25 cellular contexts compared by ENCODE assay signal in the genomic region with DNA sequence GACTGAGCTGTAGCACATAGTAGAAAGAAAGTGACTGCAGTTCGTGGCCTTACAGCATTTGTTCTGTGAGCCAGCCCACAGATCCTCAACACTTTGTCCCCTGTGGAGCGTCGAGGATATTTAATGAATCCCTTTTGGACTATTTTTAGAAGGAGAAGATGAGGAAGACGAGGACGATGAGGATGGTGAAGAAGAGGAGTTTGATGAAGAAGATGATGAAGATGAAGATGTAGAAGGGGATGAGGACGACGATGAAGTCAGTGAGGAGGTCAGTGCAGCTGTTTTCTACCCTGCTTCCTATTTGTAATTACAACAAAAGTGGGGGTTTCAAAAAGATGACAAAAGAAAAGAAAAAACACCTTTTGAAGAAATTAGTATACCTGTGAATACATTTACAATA. TPM values are rescaled to one million over a fixed set of nuclear protein-coding genes. Genes with fewer than 3 reads are reported as not detected.
A peak's percentile ranks its signal among the peaks of the same experiment; 100 is the strongest.
DNase-seq lines count a peak whose midpoint lies in the region; ATAC-seq, FAIRE-seq and TF ChIP-seq lines count a peak whose summit lies in the region.
"Had no signal": no experiment of that assay in that cellular context is flagged by ENCODE, and none has a peak within 500 bp of the region (broad histone marks: within the 10 kb centered on the region; RNA-seq: fewer than 3 reads in every experiment).

No MANE protein-coding gene starts in this region.

- H3K9ac ChIP-seq in OCI-LY3 (ENCODE audit: low read length) (peak overlapping the region; percentile 36), endothelial cell of umbilical vein (replicated peaks; ENCODE audit: extremely low read depth, insufficient read depth, low read length) (no peak overlapping the region)

- H3K4me1 ChIP-seq in OCI-LY3 (ENCODE audit: low read length) (peaks cover 59% of the 10 kb centered on the region), endothelial cell of umbilical vein (ENCODE audit: control insufficient read depth, extremely low read depth, insufficient read depth, low read length) (peaks cover 42% of the 10 kb centered on the region)

- dilution Hi-C loops in endothelial cell of umbilical vein (cut with MboI; ENCODE audit: extremely low pct_ligation_motif_present, low sequenced_read_pairs): no loop called here

- H3K9me1 ChIP-seq in endothelial cell of umbilical vein (replicated peaks; ENCODE audit: control insufficient read depth, extremely low read depth, insufficient read depth, low read length): no peaks in the 10 kb centered on the region

- H3K79me2 ChIP-seq in OCI-LY3 (ENCODE audit: low read length) (peaks cover 64% of the 10 kb centered on the region), endothelial cell of umbilical vein (ENCODE audit: control insufficient read depth, insufficient read depth, low read length) (peaks cover 34% of the 10 kb centered on the region)

- intact Hi-C loops in endothelial cell of umbilical vein (cut with micrococcal nuclease): no loop called here
- intact Hi-C loops in posterior vena cava (cut with DNase I): no loop called here

- H3K27me3 ChIP-seq in OCI-LY3 (ENCODE audit: low read depth, low read length): no peaks in the 10 kb centered on the region
- no peaks in the 10 kb centered on the region for H3K27me3 ChIP-seq in endothelial cell of umbilical vein (ENCODE audit: control insufficient read depth in 2 of 2, insufficient read depth in 2 of 2, low read length in 2 of 2)
- H3K27me3 ChIP-seq: sigmoid colon, stomach, tibial artery had no signal

- BruUV-seq in endothelial cell of umbilical vein (replicated peaks; lab: Mats Ljungman, UMichigan): no TSS peak

- H4K20me1 ChIP-seq in OCI-LY3 (ENCODE audit: insufficient read depth, low read length) (peaks cover 18% of the 10 kb centered on the region), endothelial cell of umbilical vein (replicated peaks; ENCODE audit: control insufficient read depth, extremely low read depth, insufficient read depth, low read length) (no peaks in the 10 kb centered on the region)

- H3K4me3 ChIP-seq in OCI-LY3 (ENCODE audit: low read length) (peak overlapping the region; percentile 28; the same call in 1 of the 2 replicates), endothelial cell of umbilical vein (replicated peaks in 1 of 3; ENCODE audit: insufficient read depth in 1 of 3, low read depth in 1 of 3, low read length in 3 of 3) (no peak overlapping the region)
- H3K4me3 ChIP-seq: PC-9, sigmoid colon, stomach, tibial artery had no signal

- ATAC-seq in activated naive CD4-positive, alpha-beta T cell treated with anti-CD3 and anti-CD28 coated beads, Interleukin-2, amount 50 U/mL, for 72 hours: no peak
- ATAC-seq in stimulated activated naive B cell treated with anti-CD40 and anti-IgM and Interleukin-4, amounts not matched to agents 10 μg/mL and 1 μg/mL and 100 μg/mL, for 72 hours (replicated peaks): no peak

- peak overlapping the region; percentile 80 for H3K27ac ChIP-seq in OCI-LY3 (ENCODE audit: low read length)
- peak overlapping the region; percentile 71 for H3K27ac ChIP-seq in endothelial cell of umbilical vein (ENCODE audit: insufficient read depth, low read depth, low read length)
- H3K27ac ChIP-seq: PC-9 had no signal

- H3K4me3 Mint-ChIP-seq in stimulated activated naive B cell treated with anti-CD40 and anti-IgM and Interleukin-4, amounts not matched to agents 10 μg/mL and 1 μg/mL and 100 μg/mL, for 72 hours: no peak overlapping the region
- H3K4me3 Mint-ChIP-seq: dendritic cell treated with granulocyte-macrophage colony-stimulating factor and Interleukin-4, amounts not matched to agents 40 ng/mL and 50 ng/mL, for 4 days; neural crest cell had no signal

- H3K4me2 ChIP-seq in OCI-LY3 (ENCODE audit: low read length) (peak overlapping the region; percentile 66), endothelial cell of umbilical vein (ENCODE audit: insufficient read depth, low read length) (no peak overlapping the region)
- H3K4me2 ChIP-seq: PC-9 had no signal

- FAIRE-seq in endothelial cell of umbilical vein (lab: Jason Lieb, UNC): no peak
- FAIRE-seq: endometrium, keratinocyte, TTC549 had no signal

- H3K36me3 Mint-ChIP-seq in activated naive CD4-positive, alpha-beta T cell treated with anti-CD3 and anti-CD28 coated beads, Interleukin-2, amount 50 U/mL, for 72 hours: peaks cover 37 to 69% of the 10 kb centered on the region in 2 donors
- H3K36me3 Mint-ChIP-seq in stimulated activated naive B cell treated with anti-CD40 and anti-IgM and Interleukin-4, amounts not matched to agents 10 μg/mL and 1 μg/mL and 100 μg/mL, for 72 hours: peaks cover 37 to 66% of the 10 kb centered on the region in 2 donors

- no peaks in the 10 kb centered on the region for H3K9me3 Mint-ChIP-seq in activated naive CD4-positive, alpha-beta T cell treated with anti-CD3 and anti-CD28 coated beads, Interleukin-2, amount 50 U/mL, for 72 hours
- no peaks in the 10 kb centered on the region for H3K9me3 Mint-ChIP-seq in stimulated activated naive B cell treated with anti-CD40 and anti-IgM and Interleukin-4, amounts not matched to agents 10 μg/mL and 1 μg/mL and 100 μg/mL, for 72 hours
- H3K9me3 Mint-ChIP-seq: CD4-positive, alpha-beta memory T cell; dendritic cell treated with granulocyte-macrophage colony-stimulating factor and Interleukin-4, amounts not matched to agents 40 ng/mL and 50 ng/mL, for 4 days; neural crest cell had no signal

- H3K9me3 ChIP-seq in OCI-LY3 (ENCODE audit: insufficient read depth, low read length) (no peaks in the 10 kb centered on the region), endothelial cell of umbilical vein (replicated peaks; ENCODE audit: control insufficient read depth, insufficient read depth, low read length) (no peaks in the 10 kb centered on the region)
- H3K9me3 ChIP-seq: sigmoid colon, stomach, tibial artery had no signal

- no peak for TF ChIP-seq POLR2A in endothelial cell of umbilical vein (IDR thresholded peaks at IDR 0.05; ENCODE audit: low read depth, low read length)

- H3K36me3 ChIP-seq in OCI-LY3 (replicated peaks; ENCODE audit: low read depth, low read length): peaks cover 60% of the 10 kb centered on the region
- peaks cover 11 to 20% of the 10 kb centered on the region in 2 experiments for H3K36me3 ChIP-seq in endothelial cell of umbilical vein (ENCODE audit: control insufficient read depth in 2 of 2, extremely low read depth in 1 of 2, insufficient read depth in 2 of 2, low read length in 2 of 2)

- TF ChIP-seq CTCF in OCI-LY3 (IDR thresholded peaks at IDR 0.05; ENCODE audit: low read depth, low read length) (no peak), endothelial cell of umbilical vein (IDR thresholded peaks at IDR 0.05; ENCODE audit: extremely low read depth in 1 of 2, insufficient read depth in 1 of 2, low read depth in 1 of 2, low read length in 2 of 2) (no peak), GM20000 (IDR thresholded peaks at IDR 0.05; ENCODE audit: extremely low read depth, missing control alignments) (no peak)

- H3K27me3 Mint-ChIP-seq in stimulated activated naive B cell treated with anti-CD40 and anti-IgM and Interleukin-4, amounts not matched to agents 10 μg/mL and 1 μg/mL and 100 μg/mL, for 72 hours: no peaks in the 10 kb centered on the region
- H3K27me3 Mint-ChIP-seq: CD4-positive, alpha-beta memory T cell; dendritic cell treated with granulocyte-macrophage colony-stimulating factor and Interleukin-4, amounts not matched to agents 40 ng/mL and 50 ng/mL, for 4 days had no signal

- H2AFZ ChIP-seq in OCI-LY3 (ENCODE audit: low read depth, low read length) (no peak overlapping the region), endothelial cell of umbilical vein (ENCODE audit: low read depth, low read length) (no peak overlapping the region)
- H2AFZ ChIP-seq: PC-9 had no signal

- H3K27ac Mint-ChIP-seq in activated naive CD4-positive, alpha-beta T cell treated with anti-CD3 and anti-CD28 coated beads, Interleukin-2, amount 50 U/mL, for 72 hours: peak overlapping the region; percentile 12 to 13
- H3K27ac Mint-ChIP-seq in stimulated activated naive B cell treated with anti-CD40 and anti-IgM and Interleukin-4, amounts not matched to agents 10 μg/mL and 1 μg/mL and 100 μg/mL, for 72 hours: peak overlapping the region; percentile 2
- H3K27ac Mint-ChIP-seq: dendritic cell treated with granulocyte-macrophage colony-stimulating factor and Interleukin-4, amounts not matched to agents 40 ng/mL and 50 ng/mL, for 4 days had no signal

- POLR2A ChIA-PET in endothelial cell of umbilical vein (lab: Charles Lee): interaction anchor here (1.0 kb wide), 1 partner anchor 45 kb away, joined by 6 read pairs; a partner anchor contains a TSS

- DNase-seq in activated naive CD4-positive, alpha-beta T cell treated with anti-CD3 and anti-CD28 coated beads, Interleukin-2, amount 50 U/mL, for 72 hours (ENCODE audit: low spot score in 2 of 2): no peak
- DNase-seq in activated naive CD4-positive, alpha-beta T cell treated with Interleukin-2 at 50 U/mL for 16 hours: no peak
- DNase-seq in endothelial cell of umbilical vein (ENCODE audit: low read depth, low spot score) (no peak), posterior vena cava (ENCODE audit: low spot score) (no peak), GM20000 (ENCODE audit: low spot score) (no peak)
- no peak for DNase-seq in stimulated activated naive B cell treated with anti-CD40 and anti-IgM and Interleukin-4, amounts not matched to agents 10 μg/mL and 1 μg/mL and 100 μg/mL, for 72 hours
- DNase-seq: activated CD4-positive, CD25-positive, alpha-beta regulatory T cell treated with anti-CD3 and anti-CD28 coated beads, Interleukin-2, amount 50 U/mL, for 72 hours; activated CD8-positive, alpha-beta memory T cell treated with anti-CD3 and anti-CD28 coated beads, Interleukin-2, amount 50 U/mL, for 4 hours; aorta; CD4-positive, alpha-beta memory T cell; central memory CD4-positive, alpha-beta T cell; DMS 273 treated with DMSO at 0.1 percent for 48 hours; NCI-H446 treated with DMSO at 0.1 percent for 48 hours; posterior cingulate gyrus; sigmoid colon; stimulated activated CD4-positive, alpha-beta T cell treated with anti-CD3 and anti-CD28 coated beads, Interleukin-15, amount 100 ng/mL, for 24 hours; stomach; tibial artery had no signal

- peaks cover 11 to 39% of the 10 kb centered on the region in 2 donors for H3K4me1 Mint-ChIP-seq in stimulated activated naive B cell treated with anti-CD40 and anti-IgM and Interleukin-4, amounts not matched to agents 10 μg/mL and 1 μg/mL and 100 μg/mL, for 72 hours

- CTCF ChIA-PET in endothelial cell of umbilical vein (lab: Charles Lee): interaction anchor here (0.7 to 1.2 kb wide), 6 partner anchors 10 to 63 kb away, joined by 3 to 9 read pairs (median 3); a partner anchor contains a TSS

RNA-seq across cellular contexts. Expression of a gene that starts 28.0 kb away (rescaled TPM):
- total RNA-seq in activated naive CD4-positive, alpha-beta T cell treated with anti-CD3 and anti-CD28 coated beads, Interleukin-2, amount 50 U/mL, for 72 hours: 100 to 1,000 TPM; 255 to 315 TPM
- total RNA-seq in endothelial cell of umbilical vein: 152 and 173 TPM in 2 replicates
- polyA plus RNA-seq in endothelial cell of umbilical vein: 5.9 and 13.9 TPM in 2 replicates
- polyA plus RNA-seq in endothelial cell of umbilical vein (2011; cell fraction: cytosol; rRNA removed): 46.4 and 47.0 TPM in 2 replicates
- polyA plus RNA-seq in endothelial cell of umbilical vein (2011; cell fraction: nucleus; rRNA removed): 20.7 and 29.1 TPM in 2 replicates
- 165 and 251 TPM in 2 replicates for polyA plus RNA-seq in endothelial cell of umbilical vein (2012)
- polyA minus RNA-seq in endothelial cell of umbilical vein: 12.8 and 21.7 TPM in 2 replicates
- 47.4 TPM for polyA minus RNA-seq in endothelial cell of umbilical vein (2011; cell fraction: cytosol; rRNA and poly(A)+ RNA removed)
- polyA minus RNA-seq in endothelial cell of umbilical vein (2011; cell fraction: nucleus; rRNA and poly(A)+ RNA removed): 17.1 and 20.9 TPM in 2 replicates
- 10 to 100 TPM; 95.8 to 98.0 TPM for total RNA-seq in posterior vena cava

RNA-seq across cellular contexts. Expression of a gene that starts 45.4 kb away (rescaled TPM):
- total RNA-seq in activated naive CD4-positive, alpha-beta T cell treated with anti-CD3 and anti-CD28 coated beads, Interleukin-2, amount 50 U/mL, for 72 hours: 10 to 100 TPM; 55.9 to 60.0 TPM
- 72.5 and 85.1 TPM in 2 replicates for total RNA-seq in endothelial cell of umbilical vein
- polyA plus RNA-seq in endothelial cell of umbilical vein: 95.3 and 108 TPM in 2 replicates
- polyA plus RNA-seq in endothelial cell of umbilical vein (2011; cell fraction: cytosol; rRNA removed): 113 and 131 TPM in 2 replicates
- polyA plus RNA-seq in endothelial cell of umbilical vein (2011; cell fraction: nucleus; rRNA removed): 68.5 and 72.1 TPM in 2 replicates
- 156 and 181 TPM in 2 replicates for polyA plus RNA-seq in endothelial cell of umbilical vein (2012)
- 57.2 and 66.6 TPM in 2 replicates for polyA minus RNA-seq in endothelial cell of umbilical vein
- 46.9 TPM for polyA minus RNA-seq in endothelial cell of umbilical vein (2011; cell fraction: cytosol; rRNA and poly(A)+ RNA removed)
- polyA minus RNA-seq in endothelial cell of umbilical vein (2011; cell fraction: nucleus; rRNA and poly(A)+ RNA removed): 22.7 and 36.4 TPM in 2 replicates
- 10 to 100 TPM; 25.5 to 31.9 TPM for total RNA-seq in posterior vena cava
